Comparison of ENCODE assay signal across 1 cellular context in the genomic region with DNA sequence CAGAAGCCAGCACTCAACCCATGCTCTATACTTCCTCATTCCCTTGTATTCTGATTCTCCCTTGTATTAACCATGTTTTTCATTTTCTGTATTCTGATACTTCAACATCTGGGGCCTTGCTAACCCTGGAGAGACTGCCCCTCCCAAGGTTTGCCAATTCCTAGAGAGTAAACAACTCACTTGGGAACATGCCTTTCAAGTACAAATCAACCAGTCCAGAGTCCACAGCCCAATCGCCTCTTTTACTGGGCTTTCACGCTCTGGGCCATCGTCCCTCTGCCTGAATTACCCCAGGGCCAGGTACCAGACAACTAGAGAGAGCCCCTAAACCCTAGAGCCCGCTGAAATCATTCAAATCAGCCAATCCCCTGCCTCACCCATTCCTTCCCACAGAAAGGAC.
TF ChIP-seq lines count a peak whose summit lies in the region.

No MANE protein-coding gene starts in this region.

TF ChIP-seq in HepG2, 621 proteins besides CTCF, POLR2A, EP300 and RAD21 (continued from another document):
- TF ChIP-seq TOPORS (CRISPR knock-in tag; IDR thresholded peaks at IDR 0.05) (no peak), SRF (IDR thresholded peaks at IDR 0.05; ENCODE audit: low read depth, low read length) (no peak), FOXK1 (CRISPR knock-in tag; IDR thresholded peaks at IDR 0.05; ENCODE audit: borderline replicate concordance, low read depth) (peak; percentile 74; the same call in 1 of the 2 replicates), PAF1 (CRISPR knock-in tag; IDR thresholded peaks at IDR 0.05) (no peak), ZNF296 (CRISPR knock-in tag; conservative IDR thresholded peaks at IDR 0.05) (no peak), TMF1 (CRISPR knock-in tag; IDR thresholded peaks at IDR 0.05; ENCODE audit: low read depth) (no peak), ZNF768 (CRISPR knock-in tag; IDR thresholded peaks at IDR 0.05) (no peak), ZNF580 (CRISPR knock-in tag; IDR thresholded peaks at IDR 0.05; ENCODE audit: borderline replicate concordance, low read depth) (no peak), NFRKB (IDR thresholded peaks at IDR 0.05) (no peak), ZNF792 (CRISPR knock-in tag; IDR thresholded peaks at IDR 0.05) (peak; percentile 67; the same call in 1 of the 2 replicates), ZNF20 (CRISPR knock-in tag; IDR thresholded peaks at IDR 0.05) (no peak), ZNF101 (CRISPR knock-in tag; IDR thresholded peaks at IDR 0.05; ENCODE audit: borderline replicate concordance, low read depth) (no peak), XRCC5 (optimal IDR thresholded peaks at IDR 0.05; ENCODE audit: low read length) (no peak), ZNF709 (CRISPR knock-in tag; IDR thresholded peaks at IDR 0.05) (no peak), KDM6A (CRISPR knock-in tag; IDR thresholded peaks at IDR 0.05; ENCODE audit: low read depth) (peak; percentile 82; the same call in 1 of the 2 replicates), ZNF362 (CRISPR knock-in tag; IDR thresholded peaks at IDR 0.05; ENCODE audit: borderline replicate concordance) (no peak), NAIF1 (CRISPR knock-in tag; IDR thresholded peaks at IDR 0.05; ENCODE audit: borderline replicate concordance) (no peak), ZNF703 (CRISPR knock-in tag; IDR thresholded peaks at IDR 0.05; ENCODE audit: borderline replicate concordance) (no peak), FOXP4 (CRISPR knock-in tag; IDR thresholded peaks at IDR 0.05) (peak; percentile 85), ZNF253 (CRISPR knock-in tag; IDR thresholded peaks at IDR 0.05; ENCODE audit: borderline replicate concordance) (no peak), ARHGAP35 (CRISPR knock-in tag; IDR thresholded peaks at IDR 0.05; ENCODE audit: borderline replicate concordance) (no peak), ZNF790 (CRISPR knock-in tag; IDR thresholded peaks at IDR 0.05; ENCODE audit: borderline replicate concordance) (no peak), RORA (CRISPR knock-in tag; IDR thresholded peaks at IDR 0.05) (no peak), ZNF431 (CRISPR knock-in tag; IDR thresholded peaks at IDR 0.05; ENCODE audit: borderline replicate concordance, low read depth) (no peak)
- TF ChIP-seq, protein P1, sequence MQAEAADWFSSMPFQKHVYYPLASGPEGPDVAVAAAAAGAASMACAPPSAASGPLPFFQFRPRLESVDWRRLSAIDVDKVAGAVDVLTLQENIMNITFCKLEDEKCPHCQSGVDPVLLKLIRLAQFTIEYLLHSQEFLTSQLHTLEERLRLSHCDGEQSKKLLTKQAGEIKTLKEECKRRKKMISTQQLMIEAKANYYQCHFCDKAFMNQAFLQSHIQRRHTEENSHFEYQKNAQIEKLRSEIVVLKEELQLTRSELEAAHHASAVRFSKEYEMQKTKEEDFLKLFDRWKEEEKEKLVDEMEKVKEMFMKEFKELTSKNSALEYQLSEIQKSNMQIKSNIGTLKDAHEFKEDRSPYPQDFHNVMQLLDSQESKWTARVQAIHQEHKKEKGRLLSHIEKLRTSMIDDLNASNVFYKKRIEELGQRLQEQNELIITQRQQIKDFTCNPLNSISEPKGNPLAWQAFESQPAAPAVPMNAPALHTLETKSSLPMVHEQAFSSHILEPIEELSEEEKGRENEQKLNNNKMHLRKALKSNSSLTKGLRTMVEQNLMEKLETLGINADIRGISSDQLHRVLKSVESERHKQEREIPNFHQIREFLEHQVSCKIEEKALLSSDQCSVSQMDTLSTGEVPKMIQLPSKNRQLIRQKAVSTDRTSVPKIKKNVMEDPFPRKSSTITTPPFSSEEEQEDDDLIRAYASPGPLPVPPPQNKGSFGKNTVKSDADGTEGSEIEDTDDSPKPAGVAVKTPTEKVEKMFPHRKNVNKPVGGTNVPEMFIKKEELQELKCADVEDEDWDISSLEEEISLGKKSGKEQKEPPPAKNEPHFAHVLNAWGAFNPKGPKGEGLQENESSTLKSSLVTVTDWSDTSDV (CRISPR knock-in tag; IDR thresholded peaks at IDR 0.05) = no peak
- TF ChIP-seq, protein P2, sequence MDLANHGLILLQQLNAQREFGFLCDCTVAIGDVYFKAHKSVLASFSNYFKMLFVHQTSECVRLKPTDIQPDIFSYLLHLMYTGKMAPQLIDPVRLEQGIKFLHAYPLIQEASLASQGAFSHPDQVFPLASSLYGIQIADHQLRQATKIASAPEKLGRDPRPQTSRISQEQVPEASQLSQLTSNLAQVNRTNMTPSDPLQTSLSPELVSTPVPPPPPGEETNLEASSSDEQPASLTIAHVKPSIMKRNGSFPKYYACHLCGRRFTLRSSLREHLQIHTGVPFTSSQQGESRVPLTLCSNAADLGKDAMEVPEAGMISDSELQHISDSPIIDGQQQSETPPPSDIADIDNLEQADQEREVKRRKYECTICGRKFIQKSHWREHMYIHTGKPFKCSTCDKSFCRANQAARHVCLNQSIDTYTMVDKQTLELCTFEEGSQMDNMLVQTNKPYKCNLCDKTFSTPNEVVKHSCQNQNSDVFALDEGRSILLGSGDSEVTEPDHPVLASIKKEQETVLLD (CRISPR knock-in tag; IDR thresholded peaks at IDR 0.05; ENCODE audit: low read depth) = no peak
- TF ChIP-seq, protein P3, sequence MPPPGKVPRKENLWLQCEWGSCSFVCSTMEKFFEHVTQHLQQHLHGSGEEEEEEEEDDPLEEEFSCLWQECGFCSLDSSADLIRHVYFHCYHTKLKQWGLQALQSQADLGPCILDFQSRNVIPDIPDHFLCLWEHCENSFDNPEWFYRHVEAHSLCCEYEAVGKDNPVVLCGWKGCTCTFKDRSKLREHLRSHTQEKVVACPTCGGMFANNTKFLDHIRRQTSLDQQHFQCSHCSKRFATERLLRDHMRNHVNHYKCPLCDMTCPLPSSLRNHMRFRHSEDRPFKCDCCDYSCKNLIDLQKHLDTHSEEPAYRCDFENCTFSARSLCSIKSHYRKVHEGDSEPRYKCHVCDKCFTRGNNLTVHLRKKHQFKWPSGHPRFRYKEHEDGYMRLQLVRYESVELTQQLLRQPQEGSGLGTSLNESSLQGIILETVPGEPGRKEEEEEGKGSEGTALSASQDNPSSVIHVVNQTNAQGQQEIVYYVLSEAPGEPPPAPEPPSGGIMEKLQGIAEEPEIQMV (CRISPR knock-in tag; IDR thresholded peaks at IDR 0.05; ENCODE audit: low read depth) = no peak
- TF ChIP-seq, protein P4, sequence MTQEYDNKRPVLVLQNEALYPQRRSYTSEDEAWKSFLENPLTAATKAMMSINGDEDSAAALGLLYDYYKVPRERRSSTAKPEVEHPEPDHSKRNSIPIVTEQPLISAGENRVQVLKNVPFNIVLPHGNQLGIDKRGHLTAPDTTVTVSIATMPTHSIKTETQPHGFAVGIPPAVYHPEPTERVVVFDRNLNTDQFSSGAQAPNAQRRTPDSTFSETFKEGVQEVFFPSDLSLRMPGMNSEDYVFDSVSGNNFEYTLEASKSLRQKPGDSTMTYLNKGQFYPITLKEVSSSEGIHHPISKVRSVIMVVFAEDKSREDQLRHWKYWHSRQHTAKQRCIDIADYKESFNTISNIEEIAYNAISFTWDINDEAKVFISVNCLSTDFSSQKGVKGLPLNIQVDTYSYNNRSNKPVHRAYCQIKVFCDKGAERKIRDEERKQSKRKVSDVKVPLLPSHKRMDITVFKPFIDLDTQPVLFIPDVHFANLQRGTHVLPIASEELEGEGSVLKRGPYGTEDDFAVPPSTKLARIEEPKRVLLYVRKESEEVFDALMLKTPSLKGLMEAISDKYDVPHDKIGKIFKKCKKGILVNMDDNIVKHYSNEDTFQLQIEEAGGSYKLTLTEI (CRISPR knock-in tag; conservative IDR thresholded peaks at IDR 0.05) = no peak
- TF ChIP-seq, protein P5, sequence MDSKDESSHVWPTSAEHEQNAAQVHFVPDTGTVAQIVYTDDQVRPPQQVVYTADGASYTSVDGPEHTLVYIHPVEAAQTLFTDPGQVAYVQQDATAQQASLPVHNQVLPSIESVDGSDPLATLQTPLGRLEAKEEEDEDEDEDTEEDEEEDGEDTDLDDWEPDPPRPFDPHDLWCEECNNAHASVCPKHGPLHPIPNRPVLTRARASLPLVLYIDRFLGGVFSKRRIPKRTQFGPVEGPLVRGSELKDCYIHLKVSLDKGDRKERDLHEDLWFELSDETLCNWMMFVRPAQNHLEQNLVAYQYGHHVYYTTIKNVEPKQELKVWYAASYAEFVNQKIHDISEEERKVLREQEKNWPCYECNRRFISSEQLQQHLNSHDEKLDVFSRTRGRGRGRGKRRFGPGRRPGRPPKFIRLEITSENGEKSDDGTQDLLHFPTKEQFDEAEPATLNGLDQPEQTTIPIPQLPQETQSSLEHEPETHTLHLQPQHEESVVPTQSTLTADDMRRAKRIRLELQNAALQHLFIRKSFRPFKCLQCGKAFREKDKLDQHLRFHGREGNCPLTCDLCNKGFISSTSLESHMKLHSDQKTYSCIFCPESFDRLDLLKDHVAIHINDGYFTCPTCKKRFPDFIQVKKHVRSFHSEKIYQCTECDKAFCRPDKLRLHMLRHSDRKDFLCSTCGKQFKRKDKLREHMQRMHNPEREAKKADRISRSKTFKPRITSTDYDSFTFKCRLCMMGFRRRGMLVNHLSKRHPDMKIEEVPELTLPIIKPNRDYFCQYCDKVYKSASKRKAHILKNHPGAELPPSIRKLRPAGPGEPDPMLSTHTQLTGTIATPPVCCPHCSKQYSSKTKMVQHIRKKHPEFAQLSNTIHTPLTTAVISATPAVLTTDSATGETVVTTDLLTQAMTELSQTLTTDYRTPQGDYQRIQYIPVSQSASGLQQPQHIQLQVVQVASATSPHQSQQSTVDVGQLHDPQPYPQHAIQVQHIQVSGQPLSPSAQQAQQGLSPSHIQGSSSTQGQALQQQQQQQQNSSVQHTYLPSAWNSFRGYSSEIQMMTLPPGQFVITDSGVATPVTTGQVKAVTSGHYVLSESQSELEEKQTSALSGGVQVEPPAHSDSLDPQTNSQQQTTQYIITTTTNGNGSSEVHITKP (CRISPR knock-in tag; IDR thresholded peaks at IDR 0.05; ENCODE audit: low read depth) = no peak
- TF ChIP-seq, protein P6, sequence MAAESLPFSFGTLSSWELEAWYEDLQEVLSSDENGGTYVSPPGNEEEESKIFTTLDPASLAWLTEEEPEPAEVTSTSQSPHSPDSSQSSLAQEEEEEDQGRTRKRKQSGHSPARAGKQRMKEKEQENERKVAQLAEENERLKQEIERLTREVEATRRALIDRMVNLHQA (CRISPR knock-in tag; IDR thresholded peaks at IDR 0.05) = no peak
TF ChIP-seq in HepG2: peak in this region for 116.
